ENCODE assay signal across 2 cellular contexts in the genomic region with DNA sequence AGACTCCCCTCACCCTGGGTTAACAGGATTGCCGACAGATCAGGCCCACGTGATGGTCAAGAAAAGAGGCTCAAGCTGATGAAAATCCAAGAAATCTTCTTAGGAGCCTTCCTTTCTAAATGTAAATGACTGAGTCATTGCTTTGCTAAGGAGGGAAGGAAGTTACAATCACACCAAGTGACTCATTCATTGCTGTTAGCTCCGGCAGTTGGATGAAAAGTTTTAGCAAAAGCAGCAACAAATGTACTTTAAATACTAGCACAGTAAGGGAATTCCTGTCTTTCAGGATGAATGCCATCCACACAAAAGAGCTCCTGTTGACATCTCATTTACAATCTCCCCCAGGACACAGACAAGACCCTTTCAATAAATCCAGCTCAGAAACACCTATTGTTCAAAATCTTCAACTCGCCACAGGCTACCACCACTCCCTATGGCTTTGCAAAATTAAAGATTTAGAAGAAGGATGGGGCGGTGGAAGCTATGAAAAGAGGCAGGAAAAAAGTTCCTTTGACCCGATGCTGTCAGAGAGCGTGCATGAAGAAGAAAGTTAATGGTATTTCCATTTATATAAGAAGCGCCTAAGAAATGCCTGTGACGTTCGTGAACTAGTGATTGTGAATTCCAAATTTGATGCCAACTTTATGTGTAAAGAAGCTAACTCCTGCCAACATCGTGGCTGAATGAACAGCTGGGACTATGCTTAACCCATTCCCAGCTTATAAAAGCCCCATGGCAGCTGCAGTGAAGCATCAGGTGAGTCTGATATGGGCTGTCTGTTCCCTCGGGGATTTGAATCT.
TF ChIP-seq lines count a peak whose summit lies in the region.

No MANE protein-coding gene starts in this region.

TF ChIP-seq in SK-N-SH treated with all-trans-retinoic acid at 6 μM for 48 hours, 23 proteins besides CTCF, POLR2A, EP300 and RAD21 (continued from another document):
- no peak for TF ChIP-seq ESRRG (CRISPR knock-in tag; IDR thresholded peaks at IDR 0.05)
- peak; percentile 34 for TF ChIP-seq ISL1 (CRISPR knock-in tag; IDR thresholded peaks at IDR 0.05)
- TF ChIP-seq RARB (CRISPR knock-in tag; IDR thresholded peaks at IDR 0.05): no peak; the same call in 1 of the 2 replicates
- no peak for TF ChIP-seq TOX (CRISPR knock-in tag; IDR thresholded peaks at IDR 0.05; ENCODE audit: borderline replicate concordance)
- no peak for TF ChIP-seq SNAI2 (CRISPR knock-in tag; IDR thresholded peaks at IDR 0.05)
- no peak for TF ChIP-seq ARNTL (CRISPR knock-in tag; IDR thresholded peaks at IDR 0.05; ENCODE audit: borderline replicate concordance, low read depth)
- TF ChIP-seq, protein P1, sequence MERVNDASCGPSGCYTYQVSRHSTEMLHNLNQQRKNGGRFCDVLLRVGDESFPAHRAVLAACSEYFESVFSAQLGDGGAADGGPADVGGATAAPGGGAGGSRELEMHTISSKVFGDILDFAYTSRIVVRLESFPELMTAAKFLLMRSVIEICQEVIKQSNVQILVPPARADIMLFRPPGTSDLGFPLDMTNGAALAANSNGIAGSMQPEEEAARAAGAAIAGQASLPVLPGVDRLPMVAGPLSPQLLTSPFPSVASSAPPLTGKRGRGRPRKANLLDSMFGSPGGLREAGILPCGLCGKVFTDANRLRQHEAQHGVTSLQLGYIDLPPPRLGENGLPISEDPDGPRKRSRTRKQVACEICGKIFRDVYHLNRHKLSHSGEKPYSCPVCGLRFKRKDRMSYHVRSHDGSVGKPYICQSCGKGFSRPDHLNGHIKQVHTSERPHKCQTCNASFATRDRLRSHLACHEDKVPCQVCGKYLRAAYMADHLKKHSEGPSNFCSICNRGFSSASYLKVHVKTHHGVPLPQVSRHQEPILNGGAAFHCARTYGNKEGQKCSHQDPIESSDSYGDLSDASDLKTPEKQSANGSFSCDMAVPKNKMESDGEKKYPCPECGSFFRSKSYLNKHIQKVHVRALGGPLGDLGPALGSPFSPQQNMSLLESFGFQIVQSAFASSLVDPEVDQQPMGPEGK (CRISPR knock-in tag; IDR thresholded peaks at IDR 0.05; ENCODE audit: borderline replicate concordance): peak; percentile 20; the same call in 1 of the 2 replicates
- no peak for TF ChIP-seq PPARA (CRISPR knock-in tag; IDR thresholded peaks at IDR 0.05; ENCODE audit: borderline replicate concordance)
- no peak for TF ChIP-seq GLIS3 (CRISPR knock-in tag; IDR thresholded peaks at IDR 0.05)
- TF ChIP-seq, protein P2, sequence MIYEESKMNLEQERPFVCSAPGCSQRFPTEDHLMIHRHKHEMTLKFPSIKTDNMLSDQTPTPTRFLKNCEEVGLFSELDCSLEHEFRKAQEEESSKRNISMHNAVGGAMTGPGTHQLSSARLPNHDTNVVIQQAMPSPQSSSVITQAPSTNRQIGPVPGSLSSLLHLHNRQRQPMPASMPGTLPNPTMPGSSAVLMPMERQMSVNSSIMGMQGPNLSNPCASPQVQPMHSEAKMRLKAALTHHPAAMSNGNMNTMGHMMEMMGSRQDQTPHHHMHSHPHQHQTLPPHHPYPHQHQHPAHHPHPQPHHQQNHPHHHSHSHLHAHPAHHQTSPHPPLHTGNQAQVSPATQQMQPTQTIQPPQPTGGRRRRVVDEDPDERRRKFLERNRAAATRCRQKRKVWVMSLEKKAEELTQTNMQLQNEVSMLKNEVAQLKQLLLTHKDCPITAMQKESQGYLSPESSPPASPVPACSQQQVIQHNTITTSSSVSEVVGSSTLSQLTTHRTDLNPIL (CRISPR knock-in tag; IDR thresholded peaks at IDR 0.05; ENCODE audit: low read depth): peak; percentile 8
- TF ChIP-seq ZC3H10 (CRISPR knock-in tag; IDR thresholded peaks at IDR 0.05): peak; percentile 7; the same call in 1 of the 2 replicates
- TF ChIP-seq, protein P3, sequence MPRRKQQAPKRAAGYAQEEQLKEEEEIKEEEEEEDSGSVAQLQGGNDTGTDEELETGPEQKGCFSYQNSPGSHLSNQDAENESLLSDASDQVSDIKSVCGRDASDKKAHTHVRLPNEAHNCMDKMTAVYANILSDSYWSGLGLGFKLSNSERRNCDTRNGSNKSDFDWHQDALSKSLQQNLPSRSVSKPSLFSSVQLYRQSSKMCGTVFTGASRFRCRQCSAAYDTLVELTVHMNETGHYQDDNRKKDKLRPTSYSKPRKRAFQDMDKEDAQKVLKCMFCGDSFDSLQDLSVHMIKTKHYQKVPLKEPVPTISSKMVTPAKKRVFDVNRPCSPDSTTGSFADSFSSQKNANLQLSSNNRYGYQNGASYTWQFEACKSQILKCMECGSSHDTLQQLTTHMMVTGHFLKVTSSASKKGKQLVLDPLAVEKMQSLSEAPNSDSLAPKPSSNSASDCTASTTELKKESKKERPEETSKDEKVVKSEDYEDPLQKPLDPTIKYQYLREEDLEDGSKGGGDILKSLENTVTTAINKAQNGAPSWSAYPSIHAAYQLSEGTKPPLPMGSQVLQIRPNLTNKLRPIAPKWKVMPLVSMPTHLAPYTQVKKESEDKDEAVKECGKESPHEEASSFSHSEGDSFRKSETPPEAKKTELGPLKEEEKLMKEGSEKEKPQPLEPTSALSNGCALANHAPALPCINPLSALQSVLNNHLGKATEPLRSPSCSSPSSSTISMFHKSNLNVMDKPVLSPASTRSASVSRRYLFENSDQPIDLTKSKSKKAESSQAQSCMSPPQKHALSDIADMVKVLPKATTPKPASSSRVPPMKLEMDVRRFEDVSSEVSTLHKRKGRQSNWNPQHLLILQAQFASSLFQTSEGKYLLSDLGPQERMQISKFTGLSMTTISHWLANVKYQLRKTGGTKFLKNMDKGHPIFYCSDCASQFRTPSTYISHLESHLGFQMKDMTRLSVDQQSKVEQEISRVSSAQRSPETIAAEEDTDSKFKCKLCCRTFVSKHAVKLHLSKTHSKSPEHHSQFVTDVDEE (CRISPR knock-in tag; IDR thresholded peaks at IDR 0.05): no peak
- no peak for TF ChIP-seq BACH2 (CRISPR knock-in tag; IDR thresholded peaks at IDR 0.05; ENCODE audit: borderline replicate concordance)
- TF ChIP-seq ZNF565 (CRISPR knock-in tag; conservative IDR thresholded peaks at IDR 0.05; ENCODE audit: low read depth): no peak
- peak; percentile 63; the same call in 1 of the 2 replicates for TF ChIP-seq CSDC2 (CRISPR knock-in tag; IDR thresholded peaks at IDR 0.05)
- no peak for TF ChIP-seq TCF4 (CRISPR knock-in tag; IDR thresholded peaks at IDR 0.05; ENCODE audit: borderline replicate concordance)
- no peak for TF ChIP-seq OSR1 (CRISPR knock-in tag; IDR thresholded peaks at IDR 0.05)
- TF ChIP-seq, protein P4, sequence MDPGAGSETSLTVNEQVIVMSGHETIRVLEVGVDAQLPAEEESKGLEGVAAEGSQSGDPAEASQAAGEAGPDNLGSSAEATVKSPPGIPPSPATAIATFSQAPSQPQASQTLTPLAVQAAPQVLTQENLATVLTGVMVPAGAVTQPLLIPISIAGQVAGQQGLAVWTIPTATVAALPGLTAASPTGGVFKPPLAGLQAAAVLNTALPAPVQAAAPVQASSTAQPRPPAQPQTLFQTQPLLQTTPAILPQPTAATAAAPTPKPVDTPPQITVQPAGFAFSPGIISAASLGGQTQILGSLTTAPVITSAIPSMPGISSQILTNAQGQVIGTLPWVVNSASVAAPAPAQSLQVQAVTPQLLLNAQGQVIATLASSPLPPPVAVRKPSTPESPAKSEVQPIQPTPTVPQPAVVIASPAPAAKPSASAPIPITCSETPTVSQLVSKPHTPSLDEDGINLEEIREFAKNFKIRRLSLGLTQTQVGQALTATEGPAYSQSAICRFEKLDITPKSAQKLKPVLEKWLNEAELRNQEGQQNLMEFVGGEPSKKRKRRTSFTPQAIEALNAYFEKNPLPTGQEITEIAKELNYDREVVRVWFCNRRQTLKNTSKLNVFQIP (CRISPR knock-in tag; IDR thresholded peaks at IDR 0.05; ENCODE audit: borderline replicate concordance, low read depth): no peak
- no peak for TF ChIP-seq ZNF70 (CRISPR knock-in tag; IDR thresholded peaks at IDR 0.05)
- no peak for TF ChIP-seq ZFP3 (CRISPR knock-in tag; IDR thresholded peaks at IDR 0.05)

TF ChIP-seq in endothelial cell of umbilical vein, 7 proteins besides CTCF, POLR2A, EP300 and RAD21 (continued from another document):
- TF ChIP-seq, protein P5, sequence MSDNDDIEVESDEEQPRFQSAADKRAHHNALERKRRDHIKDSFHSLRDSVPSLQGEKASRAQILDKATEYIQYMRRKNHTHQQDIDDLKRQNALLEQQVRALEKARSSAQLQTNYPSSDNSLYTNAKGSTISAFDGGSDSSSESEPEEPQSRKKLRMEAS (IDR thresholded peaks at IDR 0.05; ENCODE audit: insufficient read depth, insufficient read length): peak; percentile 72
